In genomic region chr7:144386741-144387140, GRCh38 we compare ENCODE assay signal across 22 cellular contexts. TPM values are rescaled to one million over a fixed set of nuclear protein-coding genes. Genes with fewer than 3 reads are reported as not detected.
DNase-seq lines count a peak whose midpoint lies in the region; ATAC-seq and TF ChIP-seq lines count a peak whose summit lies in the region.
"Had no signal": no experiment of that assay in that cellular context is flagged by ENCODE, and none has a peak within 500 bp of the region (broad histone marks: within the 10 kb centered on the region; RNA-seq: fewer than 3 reads in every experiment).

No MANE protein-coding gene starts in this region.

- H3K79me1 ChIP-seq in IMR-90 (ENCODE audit: low read depth in 1 of 2, low read length in 2 of 2) (no peaks in the 10 kb centered on the region), mesenchymal stem cell (replicated peaks; ENCODE audit: low read length, poor library complexity, severe bottlenecking) (no peaks in the 10 kb centered on the region)

- no peak overlapping the region for H3K18ac ChIP-seq in IMR-90 (ENCODE audit: low read depth, low read length)
- no peak overlapping the region for H3K18ac ChIP-seq in mesenchymal stem cell (ENCODE audit: low read depth in 1 of 2, low read length in 2 of 2)

- DNase-seq in AG04449 (ENCODE audit: low read depth, low spot score) (peak; percentile 36), IMR-90 (peak; percentile 13), chondrocyte (ENCODE audit: low spot score) (no peak), mesenchymal stem cell (peak; percentile 66), NCI-H1417 treated with DMSO at 0.1 percent for 48 hours (lab: John Stamatoyannopoulos, UW) (no peak), T-cell (no peak)
- DNase-seq in stimulated activated CD4-positive, alpha-beta T cell treated with anti-CD3 and anti-CD28 coated beads, Interleukin-4, amount 100 ng/mL, for 24 hours, result no peak
- no peak for DNase-seq in stimulated activated naive CD4-positive, alpha-beta T cell treated with Interleukin-2 at 50 U/mL for 16 hours (lab: John Stamatoyannopoulos, UW)
- DNase-seq: activated CD4-positive, CD25-positive, alpha-beta regulatory T cell; activated naive CD4-positive, alpha-beta T cell treated with anti-CD3 and anti-CD28 coated beads for 36 hours; AML-193; Calu3; caudate nucleus; GF-D8; NCI-H146; NCI-H446; Right ventricle myocardium superior; stimulated activated CD4-positive, alpha-beta T cell treated with anti-CD3 and anti-CD28 coated beads, Interleukin-15, amount 100 ng/mL, for 24 hours; T-helper 17 cell had no signal

- no peak overlapping the region for H4K5ac ChIP-seq in IMR-90 (ENCODE audit: low read depth, low read length)

- H3K36me3 ChIP-seq in IMR-90 (ENCODE audit: control insufficient read depth, insufficient read depth, low read length), result no peaks in the 10 kb centered on the region
- H3K36me3 ChIP-seq in mesenchymal stem cell (ENCODE audit: control insufficient read depth in 1 of 2, insufficient read depth in 2 of 2, low read depth in 1 of 2, low read length in 2 of 2), result no peaks in the 10 kb centered on the region
- H3K36me3 ChIP-seq: gastroesophageal sphincter had no signal

- no peak overlapping the region for H3K56ac ChIP-seq in IMR-90 (ENCODE audit: extremely low read depth, insufficient read depth, low read length)

- in situ Hi-C loops in IMR-90 (cut with MboI; ENCODE audit: low sequenced_read_pairs), result loop anchor here (25.0 kb wide), 1 partner anchor 199 kb away; the partner anchor contains the start of genes ARHGEF35 and CTAGE4

- H3K27me3 Mint-ChIP-seq in chondrocyte (ENCODE audit: low read depth) (no peaks in the 10 kb centered on the region), T-cell (no peaks in the 10 kb centered on the region)

- H3K27me3 ChIP-seq in IMR-90 (ENCODE audit: control insufficient read depth, insufficient read depth, low read length) (no peaks in the 10 kb centered on the region), mesenchymal stem cell (ENCODE audit: control insufficient read depth in 1 of 2, insufficient read depth in 1 of 2, low read length in 2 of 2) (no peaks in the 10 kb centered on the region)
- H3K27me3 ChIP-seq: gastroesophageal sphincter had no signal

- H4K20me1 ChIP-seq in IMR-90 (ENCODE audit: insufficient read depth, low read length), result no peaks in the 10 kb centered on the region

- H2BK120ac ChIP-seq in IMR-90 (ENCODE audit: low read depth, low read length), result no peak overlapping the region
- H2BK120ac ChIP-seq in mesenchymal stem cell (ENCODE audit: low read depth, low read length), result no peak overlapping the region

- TF ChIP-seq CTCF in AG04449 (IDR thresholded peaks at IDR 0.05; ENCODE audit: insufficient read depth, low read length, missing control alignments) (no peak), IMR-90 (conservative IDR thresholded peaks at IDR 0.05; ENCODE audit: low read depth, low read length) (no peak), chondrocyte (IDR thresholded peaks at IDR 0.05) (no peak)

- no peak overlapping the region for H2AK9ac ChIP-seq in IMR-90 (replicated peaks; ENCODE audit: low read depth, low read length, poor library complexity)

- TF ChIP-seq POLR2A in IMR-90 (IDR thresholded peaks at IDR 0.05; ENCODE audit: low read depth, low read length), result no peak

- no peaks in the 10 kb centered on the region for H3K4me1 ChIP-seq in IMR-90 (ENCODE audit: control insufficient read depth, insufficient read depth, low read length)
- peaks cover 18% of the 10 kb centered on the region for H3K4me1 ChIP-seq in mesenchymal stem cell (ENCODE audit: control insufficient read depth, insufficient read depth, low read depth, low read length)

- no TSS peak for BruUV-seq in IMR-90 (replicated peaks; lab: Mats Ljungman, UMichigan)

- no peak overlapping the region for H3K27ac ChIP-seq in IMR-90 (ENCODE audit: insufficient read depth, low read length)
- peak overlapping the region; percentile 77 for H3K27ac ChIP-seq in mesenchymal stem cell (ENCODE audit: low read length, poor library complexity, severe bottlenecking)
- H3K27ac ChIP-seq: gastroesophageal sphincter had no signal

- no peak overlapping the region for H2BK20ac ChIP-seq in IMR-90 (ENCODE audit: low read depth, low read length)

- no peak overlapping the region for H2BK12ac ChIP-seq in mesenchymal stem cell (ENCODE audit: low read length in 2 of 2)

- no peaks in the 10 kb centered on the region for H3K9me3 ChIP-seq in IMR-90 (ENCODE audit: control insufficient read depth, insufficient read depth, low read length)
- H3K9me3 ChIP-seq in mesenchymal stem cell (ENCODE audit: control insufficient read depth, low read length), result no peaks in the 10 kb centered on the region
- H3K9me3 ChIP-seq: gastroesophageal sphincter had no signal

- H3K4me3 ChIP-seq in AG04449 (ENCODE audit: low read depth, low read length), result no peak overlapping the region
- no peak overlapping the region for H3K4me3 ChIP-seq in IMR-90 (ENCODE audit: insufficient read depth, low read depth, low read length)
- H3K4me3 ChIP-seq in mesenchymal stem cell (ENCODE audit: insufficient read depth in 1 of 2, low read depth in 1 of 2, low read length in 2 of 2), result no peak overlapping the region
- H3K4me3 ChIP-seq: gastroesophageal sphincter, lung had no signal

- H3K4me1 Mint-ChIP-seq in chondrocyte (ENCODE audit: low read depth), result peaks cover 39% of the 10 kb centered on the region
- peaks cover 2 to 9% (median 9%) of the 10 kb centered on the region in 3 donors for H3K4me1 Mint-ChIP-seq in T-cell

- ATAC-seq in IMR-90 (ENCODE audit: low read depth) (no peak; the same call in 1 of the 2 replicates), T-cell (replicated peaks in 1 of 4) (no peak)
- ATAC-seq: gastroesophageal sphincter; natural killer cell treated with Interleukin-12 subunit alpha and Interleukin-12 subunit beta and Interleukin-15 and Interleukin-18, amount 100 ng/mL, for 72 hours; T-helper 17 cell had no signal

- POLR2A ChIA-PET in AG04449 (lab: Yijun Ruan, JAX), result no interaction called here
- POLR2A ChIA-PET in IMR-90 (lab: Charles Lee; ENCODE audit: unreplicated experiment), result no interaction called here
- POLR2A ChIA-PET in T-cell (lab: Charles Lee), result no interaction called here

- H4K8ac ChIP-seq in IMR-90 (ENCODE audit: low read depth in 2 of 2, low read length in 2 of 2), result no peak overlapping the region
- H4K8ac ChIP-seq in mesenchymal stem cell (ENCODE audit: low read length), result no peak overlapping the region

- H3K9me3 Mint-ChIP-seq in chondrocyte (ENCODE audit: low read depth), result no peaks in the 10 kb centered on the region
- no peaks in the 10 kb centered on the region for H3K9me3 Mint-ChIP-seq in T-cell
- H3K9me3 Mint-ChIP-seq: activated naive CD4-positive, alpha-beta T cell treated with anti-CD3 and anti-CD28 coated beads for 36 hours; natural killer cell treated with Interleukin-12 subunit alpha and Interleukin-12 subunit beta and Interleukin-15 and Interleukin-18, amount 100 ng/mL, for 72 hours had no signal

- H3K4me3 Mint-ChIP-seq in chondrocyte (ENCODE audit: unreplicated experiment) (no peak overlapping the region), T-cell (no peak overlapping the region)
- H3K4me3 Mint-ChIP-seq: activated naive CD4-positive, alpha-beta T cell treated with anti-CD3 and anti-CD28 coated beads for 36 hours; natural killer cell treated with Interleukin-12 subunit alpha and Interleukin-12 subunit beta and Interleukin-15 and Interleukin-18, amount 100 ng/mL, for 72 hours; T-helper 17 cell had no signal

- H2AK5ac ChIP-seq in IMR-90 (ENCODE audit: low read depth, low read length) (no peak overlapping the region), mesenchymal stem cell (ENCODE audit: low read length, severe bottlenecking) (peak overlapping the region; percentile 76)

- H3K23ac ChIP-seq in IMR-90 (ENCODE audit: low read depth, low read length), result no peak overlapping the region
- H3K23ac ChIP-seq in mesenchymal stem cell (ENCODE audit: low read length in 2 of 2), result no peak overlapping the region

- H3K27ac Mint-ChIP-seq in chondrocyte (ENCODE audit: unreplicated experiment) (peak overlapping the region; percentile 80), T-cell (no peak overlapping the region)
- H3K27ac Mint-ChIP-seq: activated naive CD4-positive, alpha-beta T cell treated with anti-CD3 and anti-CD28 coated beads for 36 hours; natural killer cell treated with Interleukin-12 subunit alpha and Interleukin-12 subunit beta and Interleukin-15 and Interleukin-18, amount 100 ng/mL, for 72 hours; T-helper 17 cell had no signal

- no peak for TF ChIP-seq RAD21 in IMR-90 (IDR thresholded peaks at IDR 0.05; ENCODE audit: low read length)

- no peak overlapping the region for H3K9ac ChIP-seq in IMR-90 (ENCODE audit: low read depth, low read length)
- no peak overlapping the region for H3K9ac ChIP-seq in mesenchymal stem cell (ENCODE audit: low read length)

- no peaks in the 10 kb centered on the region for H3K9me1 ChIP-seq in IMR-90 (ENCODE audit: insufficient read depth, low read length)

- intact Hi-C loops in IMR-90 (cut with micrococcal nuclease), result no loop called here

- H3K14ac ChIP-seq in IMR-90 (replicated peaks; ENCODE audit: low read depth, low read length), result no peak overlapping the region
- no peak overlapping the region for H3K14ac ChIP-seq in mesenchymal stem cell (ENCODE audit: low read length in 2 of 2)

- H4K91ac ChIP-seq in IMR-90 (ENCODE audit: insufficient read depth, low read depth, low read length), result no peak overlapping the region
- no peak overlapping the region for H4K91ac ChIP-seq in mesenchymal stem cell (ENCODE audit: low read length)

- H2BK5ac ChIP-seq in IMR-90 (ENCODE audit: low read depth, low read length, poor library complexity, severe bottlenecking) (no peak overlapping the region), mesenchymal stem cell (ENCODE audit: low read depth, low read length, poor library complexity, severe bottlenecking) (no peak overlapping the region)

- CTCF ChIA-PET in AG04449 (lab: Yijun Ruan, JAX) (no interaction called here), IMR-90 (lab: Yijun Ruan, JAX) (no interaction called here), T-cell (lab: Charles Lee) (no interaction called here)

- no peak overlapping the region for H3K4ac ChIP-seq in IMR-90 (ENCODE audit: low read depth, low read length)
- no peak overlapping the region for H3K4ac ChIP-seq in mesenchymal stem cell (ENCODE audit: low read depth in 1 of 2, low read length in 2 of 2)

- H3K36me3 Mint-ChIP-seq in chondrocyte (ENCODE audit: low read depth) (no peaks in the 10 kb centered on the region), T-cell (no peaks in the 10 kb centered on the region)
- H3K36me3 Mint-ChIP-seq: natural killer cell treated with Interleukin-12 subunit alpha and Interleukin-12 subunit beta and Interleukin-15 and Interleukin-18, amount 100 ng/mL, for 72 hours had no signal

- H3K4me2 ChIP-seq in IMR-90 (ENCODE audit: low read depth, low read length), result no peak overlapping the region
- no peak overlapping the region for H3K4me2 ChIP-seq in mesenchymal stem cell (ENCODE audit: low read length, poor library complexity, severe bottlenecking)

- dilution Hi-C loops in IMR-90 (cut with HindIII; ENCODE audit: low sequenced_read_pairs, unreplicated experiment), result no loop called here

- H2AFZ ChIP-seq in IMR-90 (replicated peaks; ENCODE audit: low read length, poor library complexity) (no peak overlapping the region), mesenchymal stem cell (ENCODE audit: low read depth, low read length) (no peak overlapping the region)

- H2BK15ac ChIP-seq in IMR-90 (ENCODE audit: low read depth, low read length) (no peak overlapping the region), mesenchymal stem cell (ENCODE audit: low read depth, poor library complexity, severe bottlenecking) (no peak overlapping the region)

RNA-seq across cellular contexts. Expression of gene NOBOX, which starts 16.8 kb away (rescaled TPM):
- total RNA-seq in IMR-90 (2012; rRNA removed) (not detected in 2 replicates), chondrocyte (not detected in 3 replicates), T-cell (not detected)
- polyA plus RNA-seq in IMR-90 (2012; rRNA removed), result not detected in 2 replicates
- polyA plus RNA-seq in IMR-90 (2012; cell fraction: cytosol; rRNA removed), result not detected in 2 replicates
- not detected in 2 replicates for polyA plus RNA-seq in IMR-90 (2012; cell fraction: nucleus; rRNA removed; ENCODE audit: low replicate concordance)
- polyA plus RNA-seq in mesenchymal stem cell (2013, experiment 1 of 2), result not detected
- polyA plus RNA-seq in mesenchymal stem cell (2013, experiment 2 of 2), result not detected
- total RNA-seq: activated naive CD4-positive, alpha-beta T cell treated with anti-CD3 and anti-CD28 coated beads for 36 hours; Calu3; gastroesophageal sphincter; lung; natural killer cell treated with Interleukin-12 subunit alpha and Interleukin-12 subunit beta and Interleukin-15 and Interleukin-18, amount 100 ng/mL, for 72 hours; Right ventricle myocardium superior; T-helper 17 cell had no signal
- polyA plus RNA-seq: lung had no signal

RNA-seq across cellular contexts. Expression of gene ARHGEF5, which starts 31.5 kb away (rescaled TPM):
- under 0.01 TPM in 2 replicates for total RNA-seq in IMR-90 (2012; rRNA removed)
- polyA plus RNA-seq in IMR-90 (2012; rRNA removed), result 0.10 and 0.19 TPM in 2 replicates
- polyA plus RNA-seq in IMR-90 (2012; cell fraction: cytosol; rRNA removed), result 0.04 and 0.12 TPM in 2 replicates
- polyA plus RNA-seq in IMR-90 (2012; cell fraction: nucleus; rRNA removed; ENCODE audit: low replicate concordance), result 0.17 and 0.26 TPM in 2 replicates
- 2.6 to 7.3 TPM (median 7.2 TPM) in 3 replicates for total RNA-seq in chondrocyte
- polyA plus RNA-seq in mesenchymal stem cell (2013, experiment 1 of 2), result 4.5 TPM
- 4.1 TPM for polyA plus RNA-seq in mesenchymal stem cell (2013, experiment 2 of 2)
- total RNA-seq in T-cell, result 1 to 10 TPM; 4.9 to 8.4 (median 5.9) TPM

Comparison
In these comparisons a context has a peak if more than half of its experiments do, and no peak if none do; other contexts are left out.
1. DNase-seq: peak in AG04449 (single experiment), IMR-90 (single experiment) and mesenchymal stem cell (single experiment); none in chondrocyte (single experiment), stimulated activated CD4-positive, alpha-beta T cell treated with anti-CD3 and anti-CD28 coated beads, Interleukin-4, amount 100 ng/mL, for 24 hours (single experiment), NCI-H1417 treated with DMSO at 0.1 percent for 48 hours (single experiment), T-cell (0 of 34) and stimulated activated naive CD4-positive, alpha-beta T cell treated with Interleukin-2 at 50 U/mL for 16 hours (single experiment).